8 cellular contexts compared by ENCODE assay signal in genomic region chr20:53609501-53610445, GRCh38. TPM values are rescaled to one million over a fixed set of nuclear protein-coding genes. Genes with fewer than 3 reads are reported as not detected.
A peak's percentile ranks its signal among the peaks of the same experiment; 100 is the strongest.
DNase-seq lines count a peak whose midpoint lies in the region; ATAC-seq, FAIRE-seq and TF ChIP-seq lines count a peak whose summit lies in the region.

No MANE protein-coding gene starts in this region.

- H3K9me3 ChIP-seq in DND-41 (ENCODE audit: insufficient read depth, low read length, severe bottlenecking) (no peaks in the 10 kb centered on the region), keratinocyte (ENCODE audit: control insufficient read depth, low read depth, low read length) (no peaks in the 10 kb centered on the region)

- H2AFZ ChIP-seq in DND-41 (ENCODE audit: low read depth, low read length) (peak overlapping the region; percentile 72), keratinocyte (ENCODE audit: control insufficient read depth, low read length) (peak overlapping the region; percentile 64)

- H3K4me2 ChIP-seq in DND-41 (ENCODE audit: insufficient read depth, low read length) (peak overlapping the region; percentile 59), keratinocyte (ENCODE audit: control insufficient read depth, extremely low read depth, insufficient read depth, low read depth, low read length) (no peak overlapping the region)

- H3K9ac ChIP-seq in DND-41 (ENCODE audit: low read depth, low read length): peak overlapping the region; percentile 60
- H3K9ac ChIP-seq in keratinocyte (ENCODE audit: control insufficient read depth, extremely low read depth, insufficient read depth, low read length): no peak overlapping the region

- H3K36me3 ChIP-seq in DND-41 (ENCODE audit: insufficient read depth, low read length) (peaks cover 5% of the 10 kb centered on the region; the same call in 1 of the 2 replicates), keratinocyte (ENCODE audit: control insufficient read depth in 2 of 2, extremely low read depth in 1 of 2, insufficient read depth in 2 of 2, low read length in 2 of 2) (no peaks in the 10 kb centered on the region)

- DNase-seq in DND-41 (peak; percentile 89), keratinocyte (ENCODE audit: low read depth, low spot score) (no peak)
- DNase-seq in activated effector memory CD4-positive, alpha-beta T cell treated with Interleukin-2 at 50 U/mL for 16 hours: peak; percentile 70
- peak; percentile 66 to 73 for DNase-seq in stimulated activated CD4-positive, alpha-beta T cell treated with anti-CD3 and anti-CD28 coated beads, Interleukin-4, amount 100 ng/mL, for 48 hours (ENCODE audit: low read depth in 2 of 2)

- peak overlapping the region; percentile 20 to 53; a peak in 3 of 4 replicates for H3K4me3 ChIP-seq in DND-41 (ENCODE audit: low read depth in 1 of 2, low read length in 2 of 2)
- H3K4me3 ChIP-seq in keratinocyte (ENCODE audit: control insufficient read depth in 2 of 3, extremely low read depth in 1 of 3, insufficient read depth in 2 of 3, low read depth in 1 of 3, low read length in 3 of 3): no peak overlapping the region

- no peaks in the 10 kb centered on the region for H3K9me1 ChIP-seq in keratinocyte (ENCODE audit: control insufficient read depth, extremely low read depth, insufficient read depth, low read length)

- ATAC-seq in DND-41 (ENCODE audit: insufficient read depth, low read depth) (peak; percentile 89), HG03432 (IDR thresholded peaks at IDR 0.05; ENCODE audit: unreplicated experiment) (peak; percentile 41), GM21360 (IDR thresholded peaks at IDR 0.05; ENCODE audit: unreplicated experiment) (no peak), HG02885 (IDR thresholded peaks at IDR 0.05; ENCODE audit: poor library complexity, unreplicated experiment) (no peak)

- dilution Hi-C loops in keratinocyte (cut with MboI; ENCODE audit: extremely low pct_ligation_motif_present, low sequenced_read_pairs): no loop called here

- FAIRE-seq in keratinocyte (lab: Jason Lieb, UNC): no peak

- peak overlapping the region; percentile 88 for H3K27ac ChIP-seq in DND-41 (ENCODE audit: low read length)
- no peak overlapping the region for H3K27ac ChIP-seq in keratinocyte (ENCODE audit: control insufficient read depth, insufficient read depth, low read length)

- H3K27me3 ChIP-seq in DND-41 (ENCODE audit: insufficient read depth, low read length, poor library complexity): no peaks in the 10 kb centered on the region
- no peaks in the 10 kb centered on the region for H3K27me3 ChIP-seq in keratinocyte (ENCODE audit: control insufficient read depth, extremely low read depth, insufficient read depth, low read length)

- peaks cover 19% of the 10 kb centered on the region for H3K79me2 ChIP-seq in DND-41 (ENCODE audit: insufficient read depth, low read length)
- no peaks in the 10 kb centered on the region for H3K79me2 ChIP-seq in keratinocyte (ENCODE audit: control insufficient read depth, insufficient read depth, low read length)

- TF ChIP-seq CTCF in DND-41 (IDR thresholded peaks at IDR 0.05; ENCODE audit: borderline replicate concordance, extremely low read depth, low read length, poor library complexity, severe bottlenecking) (no peak), keratinocyte (optimal IDR thresholded peaks at IDR 0.05 in 1 of 3, IDR thresholded peaks at IDR 0.05 in 1 of 3, conservative IDR thresholded peaks at IDR 0.05 in 1 of 3; ENCODE audit: extremely low read depth in 1 of 3, insufficient read depth in 2 of 3, low read length in 3 of 3) (no peak)

- H3K4me1 ChIP-seq in DND-41 (ENCODE audit: insufficient read depth, low read length) (peaks cover 35% of the 10 kb centered on the region), keratinocyte (ENCODE audit: control insufficient read depth, extremely low read depth, insufficient read depth, low read length) (peaks cover 10% of the 10 kb centered on the region)

- H4K20me1 ChIP-seq in DND-41 (ENCODE audit: insufficient read depth, low read length) (no peaks in the 10 kb centered on the region), keratinocyte (ENCODE audit: control insufficient read depth, extremely low read depth, insufficient read depth, low read length) (no peaks in the 10 kb centered on the region)

TF ChIP-seq in PFSK-1, 5 proteins besides CTCF, POLR2A, EP300 and RAD21:
- TF ChIP-seq SIN3A (IDR thresholded peaks at IDR 0.05; ENCODE audit: borderline replicate concordance, insufficient read depth, low read length) (peak; percentile 51; the same call in 1 of the 2 replicates), REST (IDR thresholded peaks at IDR 0.05; ENCODE audit: insufficient read depth in 1 of 2, low read depth in 2 of 2, low read length in 2 of 2) (0 out of 4 replicates have a peak, but pooled peaks of 1 of the 2 experiments have one; percentile 39), POLR2AphosphoS5 (IDR thresholded peaks at IDR 0.05; ENCODE audit: low read depth, low read length) (no peak), FOXP2 (optimal IDR thresholded peaks at IDR 0.05; ENCODE audit: borderline replicate concordance, extremely low read depth, extremely low read length, insufficient read depth) (peak; percentile 22), TAF1 (IDR thresholded peaks at IDR 0.05; ENCODE audit: borderline replicate concordance, insufficient read depth, low read length) (no peak)

RNA-seq across cellular contexts. Expression of gene ZNF217, which starts 16.1 kb away (rescaled TPM):
- polyA plus RNA-seq in PFSK-1 (2012; ENCODE audit: insufficient read length, low read depth): 29.2 TPM
- polyA plus RNA-seq in keratinocyte: 16.9 to 19.1 TPM (median 17.3 TPM) in 3 replicates
- polyA plus RNA-seq in keratinocyte (2011; ENCODE audit: low read depth): 13.1 TPM
- 7.4 and 10.7 TPM in 2 replicates for polyA plus RNA-seq in keratinocyte (2011; cell fraction: cytosol; rRNA removed)
- polyA plus RNA-seq in keratinocyte (2011; cell fraction: nucleus; rRNA removed): 25.3 and 32.5 TPM in 2 replicates
- polyA plus RNA-seq in keratinocyte (2012; ENCODE audit: low replicate concordance): 23.6 and 26.4 TPM in 2 replicates
- 33.8 to 58.6 TPM (median 48.4 TPM) in 3 replicates for polyA minus RNA-seq in keratinocyte
- polyA minus RNA-seq in keratinocyte (2011; cell fraction: cytosol; rRNA and poly(A)+ RNA removed): 14.0 TPM
- polyA minus RNA-seq in keratinocyte (2011; cell fraction: nucleus; rRNA and poly(A)+ RNA removed): 53.1 and 94.6 TPM in 2 replicates

Comparison
In these comparisons a context has a peak if more than half of its experiments do, and no peak if none do; other contexts are left out.
1. ATAC-seq: peak in DND-41 (single experiment) and HG03432 (single experiment); none in GM21360 (single experiment) and HG02885 (single experiment).
2. H3K4me3 ChIP-seq: peak in DND-41 (2 of 2); none in keratinocyte (0 of 3).